ENCODE assay signal across 9 cellular contexts in the genomic region with DNA sequence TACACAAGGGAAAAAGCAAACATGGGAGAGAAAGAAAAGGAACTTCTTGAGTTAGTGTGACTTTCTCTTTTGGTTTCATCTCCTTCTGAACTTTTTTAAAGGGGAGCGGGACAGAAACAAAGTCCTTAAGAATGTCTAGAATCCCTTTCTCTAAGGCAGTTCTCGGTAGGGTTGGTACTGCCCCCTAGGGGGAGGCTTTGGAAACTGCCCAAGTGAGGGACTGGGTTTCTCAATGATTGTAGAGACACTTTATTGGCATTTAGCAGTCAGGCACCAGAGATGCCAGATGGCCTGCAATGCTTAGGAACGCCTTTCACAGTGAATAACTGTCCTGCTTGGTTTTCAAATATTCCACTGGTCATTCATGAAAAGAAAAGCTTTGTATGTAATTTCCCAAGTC.
DNase-seq lines count a peak whose midpoint lies in the region; ATAC-seq and TF ChIP-seq lines count a peak whose summit lies in the region.
"Had no signal": no experiment of that assay in that cellular context is flagged by ENCODE, and none has a peak within 500 bp of the region (broad histone marks: within the 10 kb centered on the region; RNA-seq: fewer than 3 reads in every experiment).

No MANE protein-coding gene starts in this region.

- H3K4me3 ChIP-seq in breast epithelium (no peak overlapping the region), PC-3 (ENCODE audit: low read length) (no peak overlapping the region), hepatocyte (no peak overlapping the region)

- H3F3A ChIP-seq in PC-3 (ENCODE audit: low read length, unreplicated experiment) = no peaks in the 10 kb centered on the region

- CTCF ChIA-PET in MCF 10A (lab: Yijun Ruan, JAX) (no interaction called here), PC-3 (lab: Charles Lee) (no interaction called here)

- no peak for TF ChIP-seq POLR2A in breast epithelium (IDR thresholded peaks at IDR 0.05)

- H3K36me3 Mint-ChIP-seq in MCF 10A (ENCODE audit: insufficient read depth, unreplicated experiment) = no peaks in the 10 kb centered on the region
- H3K36me3 Mint-ChIP-seq: activated naive CD4-positive, alpha-beta T cell treated with anti-CD3 and anti-CD28 coated beads, Interleukin-2, amount 50 U/mL, for 72 hours had no signal

- H3K4me2 ChIP-seq in PC-3 (ENCODE audit: low read length) (no peak overlapping the region), hepatocyte (no peak overlapping the region)

- H3K9me2 ChIP-seq in PC-3 (replicated peaks; ENCODE audit: low read length) (no peaks in the 10 kb centered on the region), hepatocyte (replicated peaks; ENCODE audit: insufficient read depth) (no peaks in the 10 kb centered on the region)

- H3K9me3 Mint-ChIP-seq in MCF 10A (ENCODE audit: unreplicated experiment) = no peaks in the 10 kb centered on the region
- H3K9me3 Mint-ChIP-seq: activated naive CD4-positive, alpha-beta T cell treated with anti-CD3 and anti-CD28 coated beads, Interleukin-2, amount 50 U/mL, for 72 hours had no signal

- H3K79me2 ChIP-seq in PC-3 (ENCODE audit: low read length) (no peaks in the 10 kb centered on the region), hepatocyte (no peaks in the 10 kb centered on the region)

- no peaks in the 10 kb centered on the region for H3K4me1 Mint-ChIP-seq in MCF 10A (ENCODE audit: insufficient read depth, unreplicated experiment)

- H3K27ac ChIP-seq in breast epithelium = no peak overlapping the region
- H3K27ac ChIP-seq in PC-3 (ENCODE audit: low read length) = no peak overlapping the region
- H3K27ac ChIP-seq in hepatocyte = no peak overlapping the region

- intact Hi-C loops in MCF 10A (cut with micrococcal nuclease) = no loop called here
- intact Hi-C loops in breast epithelium (cut with DNase I; ENCODE audit: low total_unique reads) = no loop called here
- intact Hi-C loops in PC-3 (cut with micrococcal nuclease) = no loop called here

- ATAC-seq in HG02885 (IDR thresholded peaks at IDR 0.05; ENCODE audit: poor library complexity, unreplicated experiment) (peak; percentile 73), PC-3 (no peak), GM18520 (IDR thresholded peaks at IDR 0.05; ENCODE audit: unreplicated experiment) (no peak)
- ATAC-seq: activated naive CD4-positive, alpha-beta T cell treated with anti-CD3 and anti-CD28 coated beads, Interleukin-2, amount 50 U/mL, for 72 hours had no signal

- no peaks in the 10 kb centered on the region for H4K20me1 ChIP-seq in PC-3 (ENCODE audit: low read length)
- no peaks in the 10 kb centered on the region for H4K20me1 ChIP-seq in hepatocyte (ENCODE audit: insufficient read depth, poor library complexity, severe bottlenecking)

- H3K4me1 ChIP-seq in breast epithelium (no peaks in the 10 kb centered on the region), PC-3 (ENCODE audit: insufficient read depth, low read length) (no peaks in the 10 kb centered on the region), hepatocyte (ENCODE audit: insufficient read depth) (no peaks in the 10 kb centered on the region)

- peak; percentile 65 for DNase-seq in MCF 10A (ENCODE audit: unreplicated experiment)
- no peak for DNase-seq in breast epithelium (ENCODE audit: low spot score in 2 of 2)
- peak; percentile 60 for DNase-seq in PC-3
- peak; percentile 70 for DNase-seq in hepatocyte (ENCODE audit: low spot score)
- DNase-seq in OCI-M2 (lab: John Stamatoyannopoulos, UW; ENCODE audit: unreplicated experiment) = no peak
- no peak for DNase-seq in middle frontal gyrus (ENCODE audit: extremely low spot score, low spot score)

- POLR2A ChIA-PET in MCF 10A (lab: Yijun Ruan, JAX) = no interaction called here
- POLR2A ChIA-PET in PC-3 (lab: Charles Lee; ENCODE audit: unreplicated experiment) = no interaction called here

- H2AFZ ChIP-seq in PC-3 (ENCODE audit: low read length) (no peak overlapping the region), hepatocyte (no peak overlapping the region)

- BruUV-seq in MCF 10A (replicated peaks; lab: Mats Ljungman, UMichigan) (no TSS peak), PC-3 (replicated peaks; lab: Mats Ljungman, UMichigan) (no TSS peak)

- no peak overlapping the region for H3K9ac ChIP-seq in PC-3 (ENCODE audit: low read length)

- H3K27me3 Mint-ChIP-seq in MCF 10A (ENCODE audit: insufficient read depth, unreplicated experiment) = peaks cover 67% of the 10 kb centered on the region

- no peak overlapping the region for H3K4me3 Mint-ChIP-seq in MCF 10A (ENCODE audit: unreplicated experiment)

- 24% methylated on average over 3 of the region's 3 CpGs for WGBS in hepatocyte (ENCODE audit: low lambda C conversion rate, missing lambda C conversion rate)

- H3K36me3 ChIP-seq in breast epithelium (no peaks in the 10 kb centered on the region), PC-3 (ENCODE audit: low read depth, low read length) (no peaks in the 10 kb centered on the region), hepatocyte (replicated peaks; ENCODE audit: insufficient read depth, low read depth) (no peaks in the 10 kb centered on the region)

- TF ChIP-seq CTCF in MCF 10A (IDR thresholded peaks at IDR 0.05; ENCODE audit: unreplicated experiment) (peak; percentile 34), breast epithelium (IDR thresholded peaks at IDR 0.05) (no peak), PC-3 (conservative IDR thresholded peaks at IDR 0.05; ENCODE audit: low read depth, low read length) (peak; percentile 64), hepatocyte (IDR thresholded peaks at IDR 0.05; ENCODE audit: poor library complexity) (peak; percentile 59)

- no peaks in the 10 kb centered on the region for H3K9me3 ChIP-seq in breast epithelium
- H3K9me3 ChIP-seq in PC-3 (ENCODE audit: low read length) = no peaks in the 10 kb centered on the region
- no peaks in the 10 kb centered on the region for H3K9me3 ChIP-seq in hepatocyte (ENCODE audit: low read depth)

- H3K27me3 ChIP-seq in breast epithelium (no peaks in the 10 kb centered on the region), PC-3 (ENCODE audit: low read length) (peaks cover 15% of the 10 kb centered on the region; the same call in 1 of the 2 replicates), hepatocyte (no peaks in the 10 kb centered on the region)

- H3K27ac Mint-ChIP-seq in MCF 10A (ENCODE audit: low read depth, unreplicated experiment) = no peak overlapping the region
- H3K27ac Mint-ChIP-seq: activated naive CD4-positive, alpha-beta T cell treated with anti-CD3 and anti-CD28 coated beads, Interleukin-2, amount 50 U/mL, for 72 hours had no signal

Comparison
In these comparisons a context has a peak if more than half of its experiments do, and no peak if none do; other contexts are left out.
1. DNase-seq: peak in MCF 10A (single experiment), PC-3 (single experiment) and hepatocyte (single experiment); none in breast epithelium (0 of 2), OCI-M2 (single experiment) and middle frontal gyrus (single experiment).
2. CTCF ChIP-seq: peak in MCF 10A (single experiment), PC-3 (single experiment) and hepatocyte (single experiment); none in breast epithelium (0 of 3).